Comparison of ENCODE assay signal across 8 cellular contexts in genomic region chr19:48445256-48445605, GRCh38. TPM values are rescaled to one million over a fixed set of nuclear protein-coding genes. Genes with fewer than 3 reads are reported as not detected.
DNase-seq lines count a peak whose midpoint lies in the region; ATAC-seq lines count a peak whose summit lies in the region.

No MANE protein-coding gene starts in this region.

- peak overlapping the region; percentile 90 for H3K27ac Mint-ChIP-seq in activated T-helper 1 cell treated with anti-CD3 and anti-CD28 coated beads, Interleukin-12 subunit alpha, Interleukin-12 subunit beta, Interleukin-2, Interleukin-4 antibody, amounts not matched to agents 30 ng/mL and 10 ng/mL and 1 ng/mL, durations not matched to agents 14 hours and 24 hours and 36 hours

- H3K9me3 Mint-ChIP-seq in activated T-helper 1 cell treated with anti-CD3 and anti-CD28 coated beads, Interleukin-12 subunit alpha, Interleukin-12 subunit beta, Interleukin-2, Interleukin-4 antibody, amounts not matched to agents 30 ng/mL and 10 ng/mL and 1 ng/mL, durations not matched to agents 14 hours and 24 hours and 36 hours = no peaks in the 10 kb centered on the region

- intact Hi-C loops in activated T-helper 1 cell treated with anti-CD3 and anti-CD28 coated beads, Interleukin-12 subunit alpha, Interleukin-12 subunit beta, Interleukin-2, Interleukin-4 antibody, amounts not matched to agents 30 ng/mL and 10 ng/mL and 1 ng/mL, durations not matched to agents 14 hours and 24 hours and 36 hours (cut with micrococcal nuclease) = loop anchor here (1.0 to 5.0 kb wide), 12 partner anchors 24 to 188 kb away; partner anchors contain the start of genes CARD8, CYTH2, KDELR1 and RPL18

- ATAC-seq in GM18498 (IDR thresholded peaks at IDR 0.05; ENCODE audit: unreplicated experiment) (peak; percentile 21), HG03097 (IDR thresholded peaks at IDR 0.05; ENCODE audit: low FRiP score, unreplicated experiment) (peak; percentile 31)

- peak overlapping the region; percentile 92 for H3K4me3 Mint-ChIP-seq in activated T-helper 1 cell treated with anti-CD3 and anti-CD28 coated beads, Interleukin-12 subunit alpha, Interleukin-12 subunit beta, Interleukin-2, Interleukin-4 antibody, amounts not matched to agents 30 ng/mL and 10 ng/mL and 1 ng/mL, durations not matched to agents 14 hours and 24 hours and 36 hours

- DNase-seq in AG08396 (ENCODE audit: low spot score) (peak; percentile 93), NCI-H345 (lab: John Stamatoyannopoulos, UW) (peak; percentile 66), foreskin melanocyte (peak; percentile 89), non-pigmented ciliary epithelial cell (ENCODE audit: low read depth) (peak; percentile 78), retina (no peak)
- no peak for DNase-seq in activated T-helper 1 cell treated with anti-CD3 and anti-CD28 coated beads, Interleukin-12 subunit alpha, Interleukin-12 subunit beta, Interleukin-2, Interleukin-4 antibody, amounts not matched to agents 30 ng/mL and 10 ng/mL and 1 ng/mL, durations not matched to agents 14 hours and 24 hours and 36 hours (ENCODE audit: low spot score)

- H3K36me3 Mint-ChIP-seq in activated T-helper 1 cell treated with anti-CD3 and anti-CD28 coated beads, Interleukin-12 subunit alpha, Interleukin-12 subunit beta, Interleukin-2, Interleukin-4 antibody, amounts not matched to agents 30 ng/mL and 10 ng/mL and 1 ng/mL, durations not matched to agents 14 hours and 24 hours and 36 hours (ENCODE audit: low read depth) = peaks cover 22% of the 10 kb centered on the region

- peaks cover 30% of the 10 kb centered on the region for H3K27me3 Mint-ChIP-seq in activated T-helper 1 cell treated with anti-CD3 and anti-CD28 coated beads, Interleukin-12 subunit alpha, Interleukin-12 subunit beta, Interleukin-2, Interleukin-4 antibody, amounts not matched to agents 30 ng/mL and 10 ng/mL and 1 ng/mL, durations not matched to agents 14 hours and 24 hours and 36 hours (ENCODE audit: insufficient read depth)

- H3K4me1 Mint-ChIP-seq in activated T-helper 1 cell treated with anti-CD3 and anti-CD28 coated beads, Interleukin-12 subunit alpha, Interleukin-12 subunit beta, Interleukin-2, Interleukin-4 antibody, amounts not matched to agents 30 ng/mL and 10 ng/mL and 1 ng/mL, durations not matched to agents 14 hours and 24 hours and 36 hours (ENCODE audit: low read depth) = peaks cover 19% of the 10 kb centered on the region

RNA-seq across cellular contexts. Expression of gene GRWD1, which starts 0.6 kb away (rescaled TPM):
- total RNA-seq in activated T-helper 1 cell treated with anti-CD3 and anti-CD28 coated beads, Interleukin-12 subunit alpha, Interleukin-12 subunit beta, Interleukin-2, Interleukin-4 antibody, amounts not matched to agents 30 ng/mL and 10 ng/mL and 1 ng/mL, durations not matched to agents 14 hours and 24 hours and 36 hours = 96.0 and 100 TPM in 2 replicates

RNA-seq across cellular contexts. Expression of gene KCNJ14, which starts 10.1 kb away (rescaled TPM):
- 2.2 and 2.4 TPM in 2 replicates for total RNA-seq in activated T-helper 1 cell treated with anti-CD3 and anti-CD28 coated beads, Interleukin-12 subunit alpha, Interleukin-12 subunit beta, Interleukin-2, Interleukin-4 antibody, amounts not matched to agents 30 ng/mL and 10 ng/mL and 1 ng/mL, durations not matched to agents 14 hours and 24 hours and 36 hours

RNA-seq across cellular contexts. Expression of gene CYTH2, which starts 23.9 kb away (rescaled TPM):
- 35.9 and 37.1 TPM in 2 replicates for total RNA-seq in activated T-helper 1 cell treated with anti-CD3 and anti-CD28 coated beads, Interleukin-12 subunit alpha, Interleukin-12 subunit beta, Interleukin-2, Interleukin-4 antibody, amounts not matched to agents 30 ng/mL and 10 ng/mL and 1 ng/mL, durations not matched to agents 14 hours and 24 hours and 36 hours

RNA-seq across cellular contexts. Expression of gene GRIN2D, which starts 51.8 kb away (rescaled TPM):
- 0.16 and 0.17 TPM in 2 replicates for total RNA-seq in activated T-helper 1 cell treated with anti-CD3 and anti-CD28 coated beads, Interleukin-12 subunit alpha, Interleukin-12 subunit beta, Interleukin-2, Interleukin-4 antibody, amounts not matched to agents 30 ng/mL and 10 ng/mL and 1 ng/mL, durations not matched to agents 14 hours and 24 hours and 36 hours

RNA-seq across cellular contexts. Expression of gene KDELR1, which starts 53.9 kb away (rescaled TPM):
- 70.9 and 74.2 TPM in 2 replicates for total RNA-seq in activated T-helper 1 cell treated with anti-CD3 and anti-CD28 coated beads, Interleukin-12 subunit alpha, Interleukin-12 subunit beta, Interleukin-2, Interleukin-4 antibody, amounts not matched to agents 30 ng/mL and 10 ng/mL and 1 ng/mL, durations not matched to agents 14 hours and 24 hours and 36 hours

Comparison
In these comparisons a context has a peak if more than half of its experiments do, and no peak if none do; other contexts are left out.
1. DNase-seq: peak in AG08396 (single experiment), NCI-H345 (single experiment), foreskin melanocyte (single experiment) and non-pigmented ciliary epithelial cell (single experiment); none in activated T-helper 1 cell treated with anti-CD3 and anti-CD28 coated beads, Interleukin-12 subunit alpha, Interleukin-12 subunit beta, Interleukin-2, Interleukin-4 antibody, amounts not matched to agents 30 ng/mL and 10 ng/mL and 1 ng/mL, durations not matched to agents 14 hours and 24 hours and 36 hours (single experiment) and retina (single experiment).